In the genomic region with DNA sequence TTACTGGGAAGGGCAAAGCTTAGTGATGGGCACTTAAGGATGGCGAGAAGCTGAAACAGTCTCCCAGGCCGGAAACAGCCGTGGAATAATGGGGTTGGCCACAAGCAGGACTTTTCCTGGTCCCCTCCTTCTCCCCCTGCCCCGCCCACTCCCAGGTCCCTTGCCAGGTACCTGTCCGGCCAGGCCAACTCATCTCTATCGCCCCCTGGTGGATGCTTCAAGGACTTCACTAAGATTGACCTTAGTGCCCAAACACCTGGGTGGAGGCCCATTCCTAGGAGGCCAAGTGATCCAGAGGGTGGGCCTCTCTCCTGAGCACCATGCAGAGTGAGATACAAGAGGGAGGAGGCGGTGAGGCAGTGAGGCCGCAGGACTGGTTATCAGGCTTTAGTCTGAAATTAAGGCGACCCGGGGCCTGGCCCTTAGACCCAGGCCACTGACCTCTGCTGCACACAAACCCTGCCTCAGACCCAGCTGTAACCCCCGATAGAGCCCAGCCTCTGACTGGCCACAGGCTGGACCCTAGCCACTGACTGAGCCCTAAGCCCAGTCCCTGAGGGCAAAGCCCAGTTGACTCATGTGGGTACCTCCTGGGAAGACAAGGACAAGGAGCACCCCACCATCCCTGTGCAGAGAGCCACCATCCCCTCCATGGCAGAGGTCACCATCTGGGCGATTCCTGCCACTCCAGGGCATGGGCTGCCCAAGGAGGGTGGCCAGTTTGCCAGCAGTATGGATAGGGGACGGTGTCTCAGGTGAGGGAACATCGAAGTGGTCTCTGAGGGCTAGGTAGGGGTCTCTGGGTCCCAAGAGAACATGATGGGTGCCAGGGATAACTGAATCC, we compare ENCODE assay signal across 8 cellular contexts. TPM values are rescaled to one million over a fixed set of nuclear protein-coding genes. Genes with fewer than 3 reads are reported as not detected.
A peak's percentile ranks its signal among the peaks of the same experiment; 100 is the strongest.
DNase-seq lines count a peak whose midpoint lies in the region; ATAC-seq lines count a peak whose summit lies in the region.

No MANE protein-coding gene starts in this region.

- DNase-seq in NCI-H1092 (lab: John Stamatoyannopoulos, UW) (peak; percentile 1), NCI-H1092 treated with DMSO at 0.1 percent for 48 hours (lab: John Stamatoyannopoulos, UW) (no peak), HUDEP-2 (lab: John Stamatoyannopoulos, UW; ENCODE audit: unreplicated experiment in 76 of 76) (peak in 40 of 76 experiments; percentile 4 to 56 (median 29)), dermis blood vessel endothelial cell (peak; percentile 69), midbrain (lab: John Stamatoyannopoulos, UW) (peak; percentile 6), RKO (ENCODE audit: low spot score) (no peak)
- peak; percentile 58 to 68 for DNase-seq in activated CD4-positive, alpha-beta T cell treated with anti-CD3 and anti-CD28 coated beads for 4 hours
- DNase-seq in stimulated activated effector memory CD8-positive, alpha-beta T cell treated with anti-CD3 and anti-CD28 coated beads, Interleukin-12 subunit alpha, Interleukin-12 subunit beta, amount 100 ng/mL, for 72 hours (ENCODE audit: low spot score in 2 of 2), result peak; percentile 58 to 83

- no peaks in the 10 kb centered on the region for H3K9me3 Mint-ChIP-seq in stimulated activated effector memory CD8-positive, alpha-beta T cell treated with anti-CD3 and anti-CD28 coated beads, Interleukin-12 subunit alpha, Interleukin-12 subunit beta, amount 100 ng/mL, for 72 hours

- no peaks in the 10 kb centered on the region for H3K36me3 Mint-ChIP-seq in stimulated activated effector memory CD8-positive, alpha-beta T cell treated with anti-CD3 and anti-CD28 coated beads, Interleukin-12 subunit alpha, Interleukin-12 subunit beta, amount 100 ng/mL, for 72 hours

- H3K27ac Mint-ChIP-seq in stimulated activated effector memory CD8-positive, alpha-beta T cell treated with anti-CD3 and anti-CD28 coated beads, Interleukin-12 subunit alpha, Interleukin-12 subunit beta, amount 100 ng/mL, for 72 hours, result no peak overlapping the region

- H3K4me3 Mint-ChIP-seq in stimulated activated effector memory CD8-positive, alpha-beta T cell treated with anti-CD3 and anti-CD28 coated beads, Interleukin-12 subunit alpha, Interleukin-12 subunit beta, amount 100 ng/mL, for 72 hours, result no peak overlapping the region

- peak; percentile 58 for ATAC-seq in stimulated activated effector memory CD8-positive, alpha-beta T cell treated with anti-CD3 and anti-CD28 coated beads, Interleukin-12 subunit alpha, Interleukin-12 subunit beta, amount 100 ng/mL, for 72 hours

- peaks cover 15% of the 10 kb centered on the region for H3K4me1 Mint-ChIP-seq in stimulated activated effector memory CD8-positive, alpha-beta T cell treated with anti-CD3 and anti-CD28 coated beads, Interleukin-12 subunit alpha, Interleukin-12 subunit beta, amount 100 ng/mL, for 72 hours

RNA-seq across cellular contexts. Expression of a gene that starts 37.6 kb away (rescaled TPM):
- 0.23 and 0.85 TPM in 2 replicates for total RNA-seq in dermis blood vessel endothelial cell

RNA-seq across cellular contexts. Expression of a gene that starts 41.7 kb away (rescaled TPM):
- 104 and 114 TPM in 2 replicates for total RNA-seq in dermis blood vessel endothelial cell

RNA-seq across cellular contexts. Expression of a gene that starts 50.6 kb away (rescaled TPM):
- 23.4 and 46.5 TPM in 2 replicates for total RNA-seq in dermis blood vessel endothelial cell

Comparison
In these comparisons a context has a peak if more than half of its experiments do, and no peak if none do; other contexts are left out.
1. DNase-seq: peak in NCI-H1092 (single experiment), HUDEP-2 (40 of 76), activated CD4-positive, alpha-beta T cell treated with anti-CD3 and anti-CD28 coated beads for 4 hours (2 of 2), dermis blood vessel endothelial cell (single experiment), midbrain (single experiment) and stimulated activated effector memory CD8-positive, alpha-beta T cell treated with anti-CD3 and anti-CD28 coated beads, Interleukin-12 subunit alpha, Interleukin-12 subunit beta, amount 100 ng/mL, for 72 hours (2 of 2); none in NCI-H1092 treated with DMSO at 0.1 percent for 48 hours (single experiment) and RKO (single experiment).